In the genomic region with DNA sequence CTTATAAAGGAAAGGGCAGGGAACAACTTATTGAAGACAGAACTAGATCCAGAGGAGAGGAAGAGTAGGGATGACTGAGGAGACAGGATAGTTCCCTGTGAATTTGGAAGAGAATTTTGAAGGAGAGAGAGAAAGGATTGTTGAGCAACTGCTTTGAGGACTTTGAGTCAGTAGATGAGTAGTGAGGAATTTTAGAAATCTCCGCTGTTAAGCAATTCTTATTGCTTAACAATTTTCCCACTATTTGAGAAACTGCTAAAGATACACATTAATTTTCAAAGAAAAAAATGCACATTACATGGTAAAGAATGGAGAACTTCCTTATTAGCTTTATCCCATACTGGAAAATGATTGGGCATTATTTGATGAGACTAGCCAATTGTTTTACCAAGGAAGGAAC, we compare ENCODE assay signal across 15 cellular contexts.
"Had no signal": no experiment of that assay in that cellular context is flagged by ENCODE, and none has a peak within 500 bp of the region (broad histone marks: within the 10 kb centered on the region; RNA-seq: fewer than 3 reads in every experiment).

No MANE protein-coding gene starts in this region.

- H3K4me1 ChIP-seq: esophagus muscularis mucosa, gastroesophageal sphincter, heart right ventricle, lower lobe of right lung, transverse colon had no signal

- ATAC-seq: activated T-helper 17 cell treated with anti-CD3 and anti-CD28 coated beads, Interleukin-2, amount 50 U/mL, for 72 hours; gastroesophageal sphincter; heart right ventricle; left colon; lower lobe of right lung; stimulated activated naive B cell treated with anti-CD40 and anti-IgM and Interleukin-4, amounts not matched to agents 10 μg/mL and 1 μg/mL and 100 μg/mL, for 72 hours had no signal

- H3K27ac ChIP-seq: coronary artery, esophagus muscularis mucosa, gastroesophageal sphincter, heart right ventricle, lower lobe of right lung, transverse colon had no signal

- H3K36me3 ChIP-seq: esophagus muscularis mucosa, gastroesophageal sphincter, heart right ventricle, lower lobe of right lung, transverse colon had no signal

- H3K27me3 ChIP-seq: esophagus muscularis mucosa, gastroesophageal sphincter, transverse colon had no signal

- H3K4me3 ChIP-seq: coronary artery, esophagus muscularis mucosa, gastroesophageal sphincter, heart right ventricle, lower lobe of right lung, transverse colon had no signal

- H3K9me3 ChIP-seq: esophagus muscularis mucosa, gastroesophageal sphincter, heart right ventricle, lower lobe of right lung, transverse colon had no signal

- DNase-seq: activated CD4-positive, CD25-positive, alpha-beta regulatory T cell treated with anti-CD3 and anti-CD28 coated beads, Interleukin-2, amount 50 U/mL, for 72 hours; activated naive CD4-positive, alpha-beta T cell treated with Interleukin-2 at 50 U/mL for 16 hours; central memory CD4-positive, alpha-beta T cell; heart right ventricle; left colon; lower lobe of right lung; midbrain; stimulated activated CD4-positive, alpha-beta T cell treated with anti-CD3 and anti-CD28 coated beads, Interleukin-2, amount 100 ng/mL, for 48 hours; stimulated activated naive B cell treated with anti-CD40 and anti-IgM and Interleukin-4, amounts not matched to agents 10 μg/mL and 1 μg/mL and 100 μg/mL, for 72 hours; transverse colon had no signal

- FAIRE-seq: islet of Langerhans had no signal
